Comparison of ENCODE assay signal across 1 cellular context in genomic region chr18:46915800-46916550, GRCh38.
TF ChIP-seq lines count a peak whose summit lies in the region.

No MANE protein-coding gene starts in this region.

TF ChIP-seq in HCT116, 20 proteins besides CTCF, POLR2A, EP300 and RAD21 (continued from another document):
- TF ChIP-seq REST (IDR thresholded peaks at IDR 0.05; ENCODE audit: low read depth) (no peak), ZBTB33 (IDR thresholded peaks at IDR 0.05; ENCODE audit: extremely low read depth, insufficient replicate concordance, low read length) (no peak), EZH2phosphoT487 (IDR thresholded peaks at IDR 0.05; ENCODE audit: borderline replicate concordance) (no peak), JUND (IDR thresholded peaks at IDR 0.05) (no peak), SIN3A (IDR thresholded peaks at IDR 0.05; ENCODE audit: low read depth) (no peak), CEBPB (IDR thresholded peaks at IDR 0.05; ENCODE audit: low read depth) (no peak), POLR2AphosphoS5 (IDR thresholded peaks at IDR 0.05; ENCODE audit: low read depth, low read length) (no peak)
